8 cellular contexts compared by ENCODE assay signal in genomic region chr12:132687211-132688164, GRCh38. TPM values are rescaled to one million over a fixed set of nuclear protein-coding genes. Genes with fewer than 3 reads are reported as not detected.
DNase-seq lines count a peak whose midpoint lies in the region; ATAC-seq and TF ChIP-seq lines count a peak whose summit lies in the region.

A gene with protein sequence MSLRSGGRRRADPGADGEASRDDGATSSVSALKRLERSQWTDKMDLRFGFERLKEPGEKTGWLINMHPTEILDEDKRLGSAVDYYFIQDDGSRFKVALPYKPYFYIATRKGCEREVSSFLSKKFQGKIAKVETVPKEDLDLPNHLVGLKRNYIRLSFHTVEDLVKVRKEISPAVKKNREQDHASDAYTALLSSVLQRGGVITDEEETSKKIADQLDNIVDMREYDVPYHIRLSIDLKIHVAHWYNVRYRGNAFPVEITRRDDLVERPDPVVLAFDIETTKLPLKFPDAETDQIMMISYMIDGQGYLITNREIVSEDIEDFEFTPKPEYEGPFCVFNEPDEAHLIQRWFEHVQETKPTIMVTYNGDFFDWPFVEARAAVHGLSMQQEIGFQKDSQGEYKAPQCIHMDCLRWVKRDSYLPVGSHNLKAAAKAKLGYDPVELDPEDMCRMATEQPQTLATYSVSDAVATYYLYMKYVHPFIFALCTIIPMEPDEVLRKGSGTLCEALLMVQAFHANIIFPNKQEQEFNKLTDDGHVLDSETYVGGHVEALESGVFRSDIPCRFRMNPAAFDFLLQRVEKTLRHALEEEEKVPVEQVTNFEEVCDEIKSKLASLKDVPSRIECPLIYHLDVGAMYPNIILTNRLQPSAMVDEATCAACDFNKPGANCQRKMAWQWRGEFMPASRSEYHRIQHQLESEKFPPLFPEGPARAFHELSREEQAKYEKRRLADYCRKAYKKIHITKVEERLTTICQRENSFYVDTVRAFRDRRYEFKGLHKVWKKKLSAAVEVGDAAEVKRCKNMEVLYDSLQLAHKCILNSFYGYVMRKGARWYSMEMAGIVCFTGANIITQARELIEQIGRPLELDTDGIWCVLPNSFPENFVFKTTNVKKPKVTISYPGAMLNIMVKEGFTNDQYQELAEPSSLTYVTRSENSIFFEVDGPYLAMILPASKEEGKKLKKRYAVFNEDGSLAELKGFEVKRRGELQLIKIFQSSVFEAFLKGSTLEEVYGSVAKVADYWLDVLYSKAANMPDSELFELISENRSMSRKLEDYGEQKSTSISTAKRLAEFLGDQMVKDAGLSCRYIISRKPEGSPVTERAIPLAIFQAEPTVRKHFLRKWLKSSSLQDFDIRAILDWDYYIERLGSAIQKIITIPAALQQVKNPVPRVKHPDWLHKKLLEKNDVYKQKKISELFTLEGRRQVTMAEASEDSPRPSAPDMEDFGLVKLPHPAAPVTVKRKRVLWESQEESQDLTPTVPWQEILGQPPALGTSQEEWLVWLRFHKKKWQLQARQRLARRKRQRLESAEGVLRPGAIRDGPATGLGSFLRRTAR (N-terminal part only) (minus strand): TSS chr12:132687342. CDS start chr12:132687315, 27 bp downstream.
PXMP2 (plus strand) TSS chr12:132687587; CDS start chr12:132687671, 84 bp downstream.

- H3K36me3 ChIP-seq in HAP-1 (replicated peaks), result peaks cover 41% of the 10 kb centered on the region
- H3K36me3 ChIP-seq in MG63, result peaks cover 38% of the 10 kb centered on the region

- peak within 1 kb of the TSS; percentile 82 for H3K4me3 Mint-ChIP-seq in activated T-helper 2 cell treated with anti-CD3 and anti-CD28 coated beads, Interferon-gamma antibody, Interleukin-2, Interleukin-4, amounts not matched to agents 10 μg/mL and 5 μg/mL and 100 μg/mL, durations not matched to agents 14 hours and 24 hours and 36 hours (ENCODE audit: low read depth)
- peak within 1 kb of the TSS; percentile 79 for H3K4me3 Mint-ChIP-seq in nephron progenitor cell

- H3K4me1 Mint-ChIP-seq in activated T-helper 2 cell treated with anti-CD3 and anti-CD28 coated beads, Interferon-gamma antibody, Interleukin-2, Interleukin-4, amounts not matched to agents 10 μg/mL and 5 μg/mL and 100 μg/mL, durations not matched to agents 14 hours and 24 hours and 36 hours (ENCODE audit: low read depth), result peaks cover 22% of the 10 kb centered on the region
- H3K4me1 Mint-ChIP-seq in nephron progenitor cell, result peaks cover 24% of the 10 kb centered on the region

- H3K9me3 ChIP-seq in HAP-1 (no peaks in the 10 kb centered on the region), MG63 (no peaks in the 10 kb centered on the region)

- H3K36me3 Mint-ChIP-seq in activated T-helper 2 cell treated with anti-CD3 and anti-CD28 coated beads, Interferon-gamma antibody, Interleukin-2, Interleukin-4, amounts not matched to agents 10 μg/mL and 5 μg/mL and 100 μg/mL, durations not matched to agents 14 hours and 24 hours and 36 hours (ENCODE audit: low read depth), result peaks cover 35% of the 10 kb centered on the region
- peaks cover 29% of the 10 kb centered on the region for H3K36me3 Mint-ChIP-seq in nephron progenitor cell (ENCODE audit: low read depth)

- peak; percentile 96 for ATAC-seq in stimulated activated naive CD8-positive, alpha-beta T cell treated with anti-CD3 and anti-CD28 coated beads, Interleukin-15, Interleukin-2, amounts not matched to agents 100 U/mL and 50 U/mL, for 24 hours

- no peaks in the 10 kb centered on the region for H3K27me3 Mint-ChIP-seq in activated T-helper 2 cell treated with anti-CD3 and anti-CD28 coated beads, Interferon-gamma antibody, Interleukin-2, Interleukin-4, amounts not matched to agents 10 μg/mL and 5 μg/mL and 100 μg/mL, durations not matched to agents 14 hours and 24 hours and 36 hours (ENCODE audit: low read depth)
- peaks cover 17% of the 10 kb centered on the region for H3K27me3 Mint-ChIP-seq in nephron progenitor cell (ENCODE audit: low read depth, poor library complexity)

- in situ Hi-C loops in G401 (cut with HindIII; ENCODE audit: low sequenced_read_pairs), result no loop called here
- in situ Hi-C loops in HAP-1 (cut with MboI; ENCODE audit: low sequenced_read_pairs), result no loop called here

- peak; percentile 73 for TF ChIP-seq POLR2A in Raji (IDR thresholded peaks at IDR 0.05; ENCODE audit: insufficient read depth, low read depth, low read length)

- H3K4me3 ChIP-seq in HAP-1 (peak within 1 kb of the TSS; percentile 72), MG63 (peak within 1 kb of the TSS; percentile 88), fibroblast of the aortic adventitia (ENCODE audit: low read depth, low read length) (peak within 1 kb of the TSS; percentile 69)

- peak within 1 kb of the TSS; percentile 75 for H3K27ac Mint-ChIP-seq in activated T-helper 2 cell treated with anti-CD3 and anti-CD28 coated beads, Interferon-gamma antibody, Interleukin-2, Interleukin-4, amounts not matched to agents 10 μg/mL and 5 μg/mL and 100 μg/mL, durations not matched to agents 14 hours and 24 hours and 36 hours
- no peak within 1 kb of the TSS for H3K27ac Mint-ChIP-seq in nephron progenitor cell

- intact Hi-C loops in activated T-helper 2 cell treated with anti-CD3 and anti-CD28 coated beads, Interferon-gamma antibody, Interleukin-2, Interleukin-4, amounts not matched to agents 10 μg/mL and 5 μg/mL and 100 μg/mL, durations not matched to agents 14 hours and 24 hours and 36 hours (cut with micrococcal nuclease), result loop anchor here (1.0 to 2.0 kb wide), 3 partner anchors 23 to 221 kb away; partner anchors contain the start of genes ANKLE2 and PGAM5

- H3K4me1 ChIP-seq in HAP-1, result peaks cover 10% of the 10 kb centered on the region

- no peaks in the 10 kb centered on the region for H3K27me3 ChIP-seq in HAP-1 (ENCODE audit: low read depth)
- H3K27me3 ChIP-seq in MG63, result no peaks in the 10 kb centered on the region

- TF ChIP-seq CTCF in fibroblast of the aortic adventitia (IDR thresholded peaks at IDR 0.05; ENCODE audit: insufficient read depth, low read length) (no peak), nephron progenitor cell (IDR thresholded peaks at IDR 0.05) (no peak)

- DNase-seq in G401 (ENCODE audit: low spot score), result peak; percentile 86
- DNase-seq in HAP-1 (ENCODE audit: low spot score in 2 of 2), result peak; percentile 95 to 98
- peak; percentile 97 for DNase-seq in MG63
- DNase-seq in activated T-helper 2 cell treated with anti-CD3 and anti-CD28 coated beads, Interferon-gamma antibody, Interleukin-2, Interleukin-4, amounts not matched to agents 10 μg/mL and 5 μg/mL and 100 μg/mL, durations not matched to agents 14 hours and 24 hours and 36 hours (ENCODE audit: low spot score), result peak; percentile 90
- peak; percentile 92 for DNase-seq in fibroblast of the aortic adventitia (ENCODE audit: low read depth)
- peak; percentile 97 for DNase-seq in nephron progenitor cell
- DNase-seq in stimulated activated naive CD8-positive, alpha-beta T cell treated with anti-CD3 and anti-CD28 coated beads, Interleukin-15, Interleukin-2, amounts not matched to agents 100 U/mL and 50 U/mL, for 24 hours, result peak; percentile 97

- no peaks in the 10 kb centered on the region for H3K9me3 Mint-ChIP-seq in activated T-helper 2 cell treated with anti-CD3 and anti-CD28 coated beads, Interferon-gamma antibody, Interleukin-2, Interleukin-4, amounts not matched to agents 10 μg/mL and 5 μg/mL and 100 μg/mL, durations not matched to agents 14 hours and 24 hours and 36 hours
- H3K9me3 Mint-ChIP-seq in nephron progenitor cell, result peaks cover 8% of the 10 kb centered on the region

RNA-seq across cellular contexts. Expression of the first gene that starts in this region (rescaled TPM):
- total RNA-seq in G401 (2014; rRNA removed; shearing (Covaris generic)), result 19.0 and 30.9 TPM in 2 replicates
- total RNA-seq in MG63 (2014; rRNA removed; shearing (Covaris generic); ENCODE audit: low replicate concordance), result 18.8 and 47.9 TPM in 2 replicates
- 152 and 159 TPM in 2 replicates for total RNA-seq in activated T-helper 2 cell treated with anti-CD3 and anti-CD28 coated beads, Interferon-gamma antibody, Interleukin-2, Interleukin-4, amounts not matched to agents 10 μg/mL and 5 μg/mL and 100 μg/mL, durations not matched to agents 14 hours and 24 hours and 36 hours
- total RNA-seq in fibroblast of the aortic adventitia (ENCODE audit: low replicate concordance), result 15.0 and 37.4 TPM in 2 replicates

RNA-seq across cellular contexts. Expression of gene PXMP2, which starts in this region (rescaled TPM):
- total RNA-seq in G401 (2014; rRNA removed; shearing (Covaris generic)), result 83.5 and 127 TPM in 2 replicates
- total RNA-seq in MG63 (2014; rRNA removed; shearing (Covaris generic); ENCODE audit: low replicate concordance), result 130 and 145 TPM in 2 replicates
- 19.1 and 23.2 TPM in 2 replicates for total RNA-seq in activated T-helper 2 cell treated with anti-CD3 and anti-CD28 coated beads, Interferon-gamma antibody, Interleukin-2, Interleukin-4, amounts not matched to agents 10 μg/mL and 5 μg/mL and 100 μg/mL, durations not matched to agents 14 hours and 24 hours and 36 hours
- total RNA-seq in fibroblast of the aortic adventitia (ENCODE audit: low replicate concordance), result 19.2 and 21.8 TPM in 2 replicates

Comparison
In these comparisons a context has a peak if more than half of its experiments do, and no peak if none do; other contexts are left out.
1. Peak in every context shown above with its lines: DNase-seq, ATAC-seq and H3K4me3 ChIP-seq.